8 cellular contexts compared by ENCODE assay signal in genomic region chr6:135144678-135145508, GRCh38. TPM values are rescaled to one million over a fixed set of nuclear protein-coding genes. Genes with fewer than 3 reads are reported as not detected.
A peak's percentile ranks its signal among the peaks of the same experiment; 100 is the strongest.
DNase-seq lines count a peak whose midpoint lies in the region; ATAC-seq and TF ChIP-seq lines count a peak whose summit lies in the region.

No MANE protein-coding gene starts in this region.

- H3K4me3 Mint-ChIP-seq in HFFc6, result no peak overlapping the region

- H3K27me3 ChIP-seq in RWPE2 (ENCODE audit: insufficient read depth, poor library complexity, severe bottlenecking), result no peaks in the 10 kb centered on the region

- peaks cover 16% of the 10 kb centered on the region for H3K4me1 ChIP-seq in RWPE2 (ENCODE audit: insufficient read depth, poor library complexity, severe bottlenecking)

- peaks cover 16% of the 10 kb centered on the region for H3K27me3 Mint-ChIP-seq in HFFc6 (ENCODE audit: insufficient read depth)

- TF ChIP-seq CTCF in HFFc6 (IDR thresholded peaks at IDR 0.05), result peak; percentile 83
- peak; percentile 77 for TF ChIP-seq CTCF in RWPE2 (IDR thresholded peaks at IDR 0.05; ENCODE audit: poor library complexity, severe bottlenecking)
- TF ChIP-seq CTCF in epithelial cell of proximal tubule (conservative IDR thresholded peaks at IDR 0.05; ENCODE audit: low read depth, low read length), result peak; percentile 76
- TF ChIP-seq CTCF in retinal pigment epithelial cell (conservative IDR thresholded peaks at IDR 0.05; ENCODE audit: low read depth, low read length), result peak; percentile 72

- DNase-seq in NCI-H1694 treated with DMSO at 0.1 percent for 48 hours (lab: John Stamatoyannopoulos, UW), result peak; percentile 19
- no peak for DNase-seq in NCI-H1694 (lab: John Stamatoyannopoulos, UW)
- peak; percentile 32 for DNase-seq in HFFc6
- no peak for DNase-seq in RWPE2 (ENCODE audit: low spot score)
- no peak for DNase-seq in epithelial cell of proximal tubule (ENCODE audit: low read depth)
- no peak for DNase-seq in retinal pigment epithelial cell (ENCODE audit: low read depth)

- no peaks in the 10 kb centered on the region for H3K36me3 ChIP-seq in RWPE2 (ENCODE audit: low read depth)

- no peaks in the 10 kb centered on the region for H3K9me3 ChIP-seq in RWPE2 (ENCODE audit: severe bottlenecking)

- peaks cover 19% of the 10 kb centered on the region for H3K4me1 Mint-ChIP-seq in HFFc6 (ENCODE audit: low read depth)

- no peaks in the 10 kb centered on the region for H3K9me3 Mint-ChIP-seq in HFFc6

- no peak for ATAC-seq in RWPE2 (ENCODE audit: low read depth)
- ATAC-seq in HG03378 (IDR thresholded peaks at IDR 0.05; ENCODE audit: unreplicated experiment), result no peak
- no peak for ATAC-seq in HG03025 (IDR thresholded peaks at IDR 0.05; ENCODE audit: low FRiP score, unreplicated experiment)

- H3K36me3 Mint-ChIP-seq in HFFc6 (ENCODE audit: low read depth), result no peaks in the 10 kb centered on the region

- H3K27ac Mint-ChIP-seq in HFFc6, result no peak overlapping the region

- H3K27ac ChIP-seq in RWPE2 (ENCODE audit: poor library complexity, severe bottlenecking), result peak overlapping the region; percentile 38

- H3K4me3 ChIP-seq in RWPE2 (ENCODE audit: severe bottlenecking) (no peak overlapping the region), epithelial cell of proximal tubule (ENCODE audit: low read depth, low read length) (no peak overlapping the region), retinal pigment epithelial cell (ENCODE audit: low read length) (no peak overlapping the region)

RNA-seq across cellular contexts. Expression of gene MYB, which starts 36.2 kb away (rescaled TPM):
- under 1 TPM; 0.17 to 0.35 (median 0.19) TPM for total RNA-seq in HFFc6 (2021; fragmentation: NEBNext Ultra II Directional; extraction: Animal tissue kit (Norgen Biotek cat#: 25700))
- total RNA-seq in epithelial cell of proximal tubule, result 1.4 and 2.7 TPM in 2 replicates

Comparison
In these comparisons a context has a peak if more than half of its experiments do, and no peak if none do; other contexts are left out.
1. DNase-seq: peak in NCI-H1694 treated with DMSO at 0.1 percent for 48 hours (single experiment) and HFFc6 (single experiment); none in NCI-H1694 (single experiment), RWPE2 (single experiment), epithelial cell of proximal tubule (single experiment) and retinal pigment epithelial cell (single experiment).
2. Peak in every context shown above with its lines, with median percentiles within 50 percentile points of each other: CTCF ChIP-seq.